ENCODE assay signal across 18 cellular contexts in the genomic region with DNA sequence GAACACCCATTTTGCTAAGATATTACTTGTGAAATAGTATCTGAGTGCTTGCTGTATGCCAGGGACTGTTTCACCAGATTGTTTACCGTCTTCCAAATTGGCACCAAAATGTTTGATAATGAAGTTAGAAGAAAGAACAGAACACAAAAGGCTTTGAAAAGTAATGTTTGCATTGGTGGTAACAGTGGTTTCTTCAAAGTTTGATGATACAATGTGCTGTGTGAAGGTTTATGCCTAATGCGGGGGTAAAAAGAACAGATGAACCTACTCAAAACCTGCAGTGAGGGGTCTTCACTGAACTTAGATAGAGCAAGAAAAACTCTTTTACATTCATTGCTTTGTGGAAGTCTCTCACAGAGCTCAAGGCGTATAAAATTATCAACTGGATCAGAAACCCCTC.
DNase-seq lines count a peak whose midpoint lies in the region; ATAC-seq and TF ChIP-seq lines count a peak whose summit lies in the region.
"Had no signal": no experiment of that assay in that cellular context is flagged by ENCODE, and none has a peak within 500 bp of the region (broad histone marks: within the 10 kb centered on the region; RNA-seq: fewer than 3 reads in every experiment).

No MANE protein-coding gene starts in this region.

- H3K27me3 ChIP-seq in CD8-positive, alpha-beta memory T cell (ENCODE audit: insufficient read depth, low read length, poor library complexity, severe bottlenecking): no peaks in the 10 kb centered on the region
- 0 out of 2 replicates have a peak, but pooled peaks cover 2% of the 10 kb centered on the region for H3K27me3 ChIP-seq in HAP-1 (ENCODE audit: low read depth)

- peak overlapping the region; percentile 81 for H3K27ac Mint-ChIP-seq in activated T-cell treated with anti-CD3 and anti-CD28 coated beads, Interleukin-2, amount 50 U/mL, for 72 hours
- peak overlapping the region in 7 of 8 donors; percentile 68 to 91 (median 83) for H3K27ac Mint-ChIP-seq in CD8-positive, alpha-beta memory T cell
- peak overlapping the region; percentile 90 for H3K27ac Mint-ChIP-seq in activated naive CD8-positive, alpha-beta T cell treated with anti-CD3 and anti-CD28 coated beads for 36 hours
- H3K27ac Mint-ChIP-seq in natural killer cell: no peak overlapping the region
- H3K27ac Mint-ChIP-seq: CD14-positive monocyte had no signal

- ATAC-seq in activated T-cell treated with anti-CD3 and anti-CD28 coated beads, Interleukin-2, amount 50 U/mL, for 72 hours (replicated peaks in 1 of 2): no peak
- no peak for ATAC-seq in activated T-cell treated with anti-CD3 and anti-CD28 coated beads, Interleukin-2, amount 50 U/mL, for 4 hours
- ATAC-seq in natural killer cell: peak in 1 of 3 donors; percentile 15
- ATAC-seq: HepG2, Panc1 had no signal

- no peaks in the 10 kb centered on the region for H3K36me3 ChIP-seq in CD8-positive, alpha-beta memory T cell (ENCODE audit: insufficient read depth, low read length)
- no peaks in the 10 kb centered on the region for H3K36me3 ChIP-seq in HAP-1 (replicated peaks)

- H3K36me3 Mint-ChIP-seq in activated T-cell treated with anti-CD3 and anti-CD28 coated beads, Interleukin-2, amount 50 U/mL, for 72 hours (ENCODE audit: insufficient read depth in 2 of 2): peaks cover 12 to 32% of the 10 kb centered on the region in 2 donors
- H3K36me3 Mint-ChIP-seq in activated T-cell treated with anti-CD3 and anti-CD28 coated beads, Interleukin-2, amount 50 U/mL, for 4 hours (ENCODE audit: insufficient read depth): peaks cover 35% of the 10 kb centered on the region
- peaks cover 0 to 64% (median 16%) of the 10 kb centered on the region in 3 donors for H3K36me3 Mint-ChIP-seq in CD8-positive, alpha-beta memory T cell
- peaks cover 70% of the 10 kb centered on the region for H3K36me3 Mint-ChIP-seq in activated naive CD8-positive, alpha-beta T cell treated with anti-CD3 and anti-CD28 coated beads for 36 hours
- H3K36me3 Mint-ChIP-seq in natural killer cell: peaks cover 18% of the 10 kb centered on the region

- DNase-seq in activated T-cell treated with anti-CD3 and anti-CD28 coated beads, Interleukin-2, amount 50 U/mL, for 72 hours: no peak
- no peak for DNase-seq in activated T-cell treated with anti-CD3 and anti-CD28 coated beads, Interleukin-2, amount 50 U/mL, for 4 hours
- peak in 1 of 5 donors; percentile 36 for DNase-seq in CD8-positive, alpha-beta memory T cell
- DNase-seq in activated naive CD8-positive, alpha-beta T cell treated with anti-CD3 and anti-CD28 coated beads for 36 hours: no peak
- DNase-seq in natural killer cell: no peak
- no peak for DNase-seq in HAP-1 (ENCODE audit: low spot score in 2 of 2)
- no peak for DNase-seq in iPS-NIHi7 (ENCODE audit: extremely low spot score)
- no peak for DNase-seq in posterior vena cava (ENCODE audit: low spot score)
- DNase-seq: DMS79, KG1, NCI-H1048, NCI-H146, NCI-H2107, NCI-H2227 treated with DMSO at 0.1 percent for 48 hours, NCI-H524 had no signal

- TF ChIP-seq CTCF in natural killer cell (IDR thresholded peaks at IDR 0.05): no peak

- no peaks in the 10 kb centered on the region for H3K9me3 Mint-ChIP-seq in activated T-cell treated with anti-CD3 and anti-CD28 coated beads, Interleukin-2, amount 50 U/mL, for 72 hours
- H3K9me3 Mint-ChIP-seq in activated T-cell treated with anti-CD3 and anti-CD28 coated beads, Interleukin-2, amount 50 U/mL, for 4 hours: no peaks in the 10 kb centered on the region
- H3K9me3 Mint-ChIP-seq in CD8-positive, alpha-beta memory T cell: no peaks in the 10 kb centered on the region
- H3K9me3 Mint-ChIP-seq in activated naive CD8-positive, alpha-beta T cell treated with anti-CD3 and anti-CD28 coated beads for 36 hours: no peaks in the 10 kb centered on the region
- no peaks in the 10 kb centered on the region for H3K9me3 Mint-ChIP-seq in natural killer cell
- H3K9me3 Mint-ChIP-seq: CD14-positive monocyte had no signal

- no peaks in the 10 kb centered on the region for H3K4me1 Mint-ChIP-seq in activated T-cell treated with anti-CD3 and anti-CD28 coated beads, Interleukin-2, amount 50 U/mL, for 72 hours (ENCODE audit: low read depth)
- H3K4me1 Mint-ChIP-seq in activated T-cell treated with anti-CD3 and anti-CD28 coated beads, Interleukin-2, amount 50 U/mL, for 4 hours (ENCODE audit: low read depth): peaks cover 91% of the 10 kb centered on the region
- H3K4me1 Mint-ChIP-seq in CD8-positive, alpha-beta memory T cell: peaks cover 0 to 66% (median 61%) of the 10 kb centered on the region in 3 donors
- H3K4me1 Mint-ChIP-seq in activated naive CD8-positive, alpha-beta T cell treated with anti-CD3 and anti-CD28 coated beads for 36 hours: peaks cover 86% of the 10 kb centered on the region
- H3K4me1 Mint-ChIP-seq in natural killer cell: peaks cover 65 to 93% of the 10 kb centered on the region in 2 donors

- H3K4me3 Mint-ChIP-seq in activated T-cell treated with anti-CD3 and anti-CD28 coated beads, Interleukin-2, amount 50 U/mL, for 72 hours: peak overlapping the region; percentile 11 to 62
- H3K4me3 Mint-ChIP-seq in activated T-cell treated with anti-CD3 and anti-CD28 coated beads, Interleukin-2, amount 50 U/mL, for 4 hours: no peak overlapping the region
- H3K4me3 Mint-ChIP-seq in CD8-positive, alpha-beta memory T cell: peak overlapping the region; percentile 4 to 73 (median 66)
- no peak overlapping the region for H3K4me3 Mint-ChIP-seq in activated naive CD8-positive, alpha-beta T cell treated with anti-CD3 and anti-CD28 coated beads for 36 hours
- H3K4me3 Mint-ChIP-seq in natural killer cell: peak overlapping the region; percentile 68

- no peak overlapping the region for H3K27ac ChIP-seq in CD8-positive, alpha-beta memory T cell (ENCODE audit: low read depth, low read length)

- no peaks in the 10 kb centered on the region for H3K27me3 Mint-ChIP-seq in activated T-cell treated with anti-CD3 and anti-CD28 coated beads, Interleukin-2, amount 50 U/mL, for 72 hours (ENCODE audit: low read depth)
- no peaks in the 10 kb centered on the region for H3K27me3 Mint-ChIP-seq in activated T-cell treated with anti-CD3 and anti-CD28 coated beads, Interleukin-2, amount 50 U/mL, for 4 hours (ENCODE audit: low read depth)
- H3K27me3 Mint-ChIP-seq in CD8-positive, alpha-beta memory T cell: no peaks in the 10 kb centered on the region
- no peaks in the 10 kb centered on the region for H3K27me3 Mint-ChIP-seq in activated naive CD8-positive, alpha-beta T cell treated with anti-CD3 and anti-CD28 coated beads for 36 hours
- H3K27me3 Mint-ChIP-seq in natural killer cell (ENCODE audit: low read depth in 2 of 2): no peaks in the 10 kb centered on the region

- POLR2A ChIA-PET in CD8-positive, alpha-beta memory T cell (lab: Charles Lee): no interaction called here

- peaks cover 93% of the 10 kb centered on the region for H3K4me1 ChIP-seq in CD8-positive, alpha-beta memory T cell (ENCODE audit: insufficient read depth, low read length)
- no peaks in the 10 kb centered on the region for H3K4me1 ChIP-seq in HAP-1

- in situ Hi-C loops in HAP-1 (cut with MboI; ENCODE audit: low sequenced_read_pairs): no loop called here

- H3K9me3 ChIP-seq in CD8-positive, alpha-beta memory T cell (ENCODE audit: low read length): no peaks in the 10 kb centered on the region
- H3K9me3 ChIP-seq in HAP-1: no peaks in the 10 kb centered on the region

- CTCF ChIA-PET in CD8-positive, alpha-beta memory T cell (lab: Charles Lee): interaction anchor here (0.7 to 2.7 kb wide), 4 partner anchors 9 to 117 kb away, joined by 3 to 8 read pairs (median 3); no protein-coding TSS in a partner anchor

- intact Hi-C loops in natural killer cell (cut with micrococcal nuclease): no loop called here
- intact Hi-C loops in posterior vena cava (cut with DNase I): no loop called here

- H3K4me3 ChIP-seq in CD8-positive, alpha-beta memory T cell (ENCODE audit: low read length): no peak overlapping the region
- no peak overlapping the region for H3K4me3 ChIP-seq in HAP-1

Comparison
In these comparisons a context has a peak if more than half of its experiments do, and no peak if none do; other contexts are left out.
1. H3K4me3 Mint-ChIP-seq: peak in activated T-cell treated with anti-CD3 and anti-CD28 coated beads, Interleukin-2, amount 50 U/mL, for 72 hours (2 of 2), CD8-positive, alpha-beta memory T cell (7 of 7) and natural killer cell (single experiment); none in activated T-cell treated with anti-CD3 and anti-CD28 coated beads, Interleukin-2, amount 50 U/mL, for 4 hours (single experiment) and activated naive CD8-positive, alpha-beta T cell treated with anti-CD3 and anti-CD28 coated beads for 36 hours (single experiment).
2. H3K27ac Mint-ChIP-seq: peak in activated T-cell treated with anti-CD3 and anti-CD28 coated beads, Interleukin-2, amount 50 U/mL, for 72 hours (single experiment), CD8-positive, alpha-beta memory T cell (7 of 8) and activated naive CD8-positive, alpha-beta T cell treated with anti-CD3 and anti-CD28 coated beads for 36 hours (single experiment); none in natural killer cell (0 of 2).